In genomic region chr1:151327223-151327902, GRCh38 we compare ENCODE assay signal across 8 cellular contexts. TPM values are rescaled to one million over a fixed set of nuclear protein-coding genes. Genes with fewer than 3 reads are reported as not detected.
DNase-seq lines count a peak whose midpoint lies in the region; ATAC-seq and TF ChIP-seq lines count a peak whose summit lies in the region.

PI4KB (minus strand) TSS chr1:151327416; CDS start chr1:151316481, 10,935 bp downstream.

- peaks cover 25% of the 10 kb centered on the region for H3K4me1 Mint-ChIP-seq in Caco-2 (ENCODE audit: low read depth, unreplicated experiment)

- no peaks in the 10 kb centered on the region for H3K9me3 Mint-ChIP-seq in Caco-2 (ENCODE audit: unreplicated experiment)

- H3K27me3 ChIP-seq in Caco-2 (replicated peaks; ENCODE audit: control insufficient read depth, insufficient read depth, low read length) (no peaks in the 10 kb centered on the region), PC-9 (ENCODE audit: insufficient read depth, low read depth) (no peaks in the 10 kb centered on the region)

- H3K27ac Mint-ChIP-seq in Caco-2 (ENCODE audit: unreplicated experiment), result peak within 1 kb of the TSS; percentile 95

- peaks cover 23% of the 10 kb centered on the region for H3K36me3 Mint-ChIP-seq in Caco-2 (ENCODE audit: insufficient read depth, unreplicated experiment)

- peak; percentile 76 for ATAC-seq in GM21528 (IDR thresholded peaks at IDR 0.05; ENCODE audit: low FRiP score, unreplicated experiment)

- peaks cover 2% of the 10 kb centered on the region; the same call in 1 of the 2 replicates for H3K36me3 ChIP-seq in Caco-2 (ENCODE audit: control insufficient read depth, insufficient read depth, low read length)
- 0 out of 2 replicates have a peak, but pooled peaks cover 11% of the 10 kb centered on the region for H3K36me3 ChIP-seq in PC-9 (ENCODE audit: low read depth)

- intact Hi-C loops in Caco-2 (cut with micrococcal nuclease; ENCODE audit: unreplicated experiment), result loop anchor here (1.0 to 2.0 kb wide), 3 partner anchors 13 to 46 kb away; no protein-coding TSS in a partner anchor
- intact Hi-C loops in PC-9 (cut with micrococcal nuclease; ENCODE audit: unreplicated experiment), result no loop called here

- H3K9me2 ChIP-seq in PC-9 (ENCODE audit: insufficient read depth), result no peaks in the 10 kb centered on the region

- peak within 1 kb of the TSS; percentile 80 for H3K27ac ChIP-seq in PC-9

- in situ Hi-C loops in KBM-7 (cut with MboI; ENCODE audit: low pct_unique_long_range_greater_than_20kb, low sequenced_read_pairs), result no loop called here

- no TSS peak for BruUV-seq in Caco-2 (replicated peaks; lab: Mats Ljungman, UMichigan)
- no TSS peak for BruUV-seq in PC-9 (replicated peaks; lab: Mats Ljungman, UMichigan)

- TF ChIP-seq CTCF in Caco-2 (IDR thresholded peaks at IDR 0.05; ENCODE audit: insufficient read depth in 1 of 2, low read depth in 1 of 2, low read length in 1 of 2, severe bottlenecking in 1 of 2, unreplicated experiment in 1 of 2) (no peak), PC-9 (conservative IDR thresholded peaks at IDR 0.05) (no peak), epithelial cell of esophagus (IDR thresholded peaks at IDR 0.05; ENCODE audit: insufficient read depth, low read depth, low read length, missing control alignments) (no peak)

- no peaks in the 10 kb centered on the region for H3K27me3 Mint-ChIP-seq in Caco-2 (ENCODE audit: insufficient read depth, unreplicated experiment)

- H3K4me2 ChIP-seq in PC-9, result peak within 1 kb of the TSS; percentile 90

- peaks cover 27% of the 10 kb centered on the region for H3K79me2 ChIP-seq in PC-9 (ENCODE audit: low read depth)

- H3K4me1 ChIP-seq in Caco-2 (peaks cover 11% of the 10 kb centered on the region), PC-9 (replicated peaks; ENCODE audit: insufficient read depth) (peaks cover 20% of the 10 kb centered on the region)

- POLR2A ChIA-PET in Caco-2 (lab: Charles Lee) (interaction anchor here (0.6 to 1.7 kb wide), 11 partner anchors 11 to 256 kb away, joined by 3 to 17 read pairs (median 4); partner anchors contain the start of genes CGN, PSMD4, RFX5 and ZNF687), PC-9 (lab: Charles Lee; ENCODE audit: unreplicated experiment) (interaction anchor here (0.5 to 1.9 kb wide), 8 partner anchors 11 to 619 kb away, joined by 3 to 31 read pairs (median 4); partner anchors contain the start of genes PSMD4 and ZNF687)

- H3F3A ChIP-seq in PC-9 (ENCODE audit: insufficient read depth, low read depth), result peaks cover 6% of the 10 kb centered on the region; the same call in 1 of the 2 replicates

- H3K9me3 ChIP-seq in Caco-2, result no peaks in the 10 kb centered on the region
- H3K9me3 ChIP-seq in PC-9 (ENCODE audit: insufficient read depth, low read depth), result no peaks in the 10 kb centered on the region

- peak within 1 kb of the TSS; percentile 75 for H3K4me3 ChIP-seq in Caco-2 (ENCODE audit: low read depth, low read length)
- peak within 1 kb of the TSS; percentile 74 for H3K4me3 ChIP-seq in PC-9
- peak within 1 kb of the TSS; percentile 78 for H3K4me3 ChIP-seq in epithelial cell of esophagus (ENCODE audit: low read length)

- H3K4me3 Mint-ChIP-seq in Caco-2 (ENCODE audit: unreplicated experiment), result peak within 1 kb of the TSS; percentile 98

- DNase-seq in Caco-2, result peak; percentile 97 to 98
- peak; percentile 98 for DNase-seq in KBM-7
- peak; percentile 92 to 94 for DNase-seq in PC-9
- peak; percentile 79 for DNase-seq in activated T-cell treated with anti-CD3 and anti-CD28 coated beads for 48 hours (ENCODE audit: low read depth)
- DNase-seq in epithelial cell of esophagus (ENCODE audit: low read depth), result peak; percentile 98
- DNase-seq in middle frontal gyrus (ENCODE audit: extremely low spot score, low spot score), result peak; percentile 90
- DNase-seq in stimulated activated CD8-positive, alpha-beta memory T cell treated with anti-CD3 and anti-CD28 coated beads, Interleukin-2, amount 100 ng/mL, for 1 hour (ENCODE audit: low read depth in 2 of 2), result peak; percentile 64 to 71

- CTCF ChIA-PET in Caco-2 (lab: Charles Lee) (interaction anchor here (0.7 to 2.1 kb wide), 6 partner anchors 13 to 72 kb away, joined by 3 to 20 read pairs (median 4); partner anchors contain the start of gene ZNF687), PC-9 (lab: Charles Lee) (interaction anchor here (0.6 to 2.6 kb wide), 3 partner anchors 14 to 509 kb away, joined by 3 to 14 read pairs (median 4); no protein-coding TSS in a partner anchor)

- H2AFZ ChIP-seq in PC-9, result peak within 1 kb of the TSS; percentile 97

- H4K20me1 ChIP-seq in PC-9 (ENCODE audit: insufficient read depth), result no peaks in the 10 kb centered on the region

RNA-seq across cellular contexts. Expression of gene PI4KB, which starts in this region (rescaled TPM):
- 49.7 and 52.7 TPM in 2 replicates for total RNA-seq in Caco-2 (2022)
- total RNA-seq in PC-9 (2021), result 40.0 and 44.3 TPM in 2 replicates

Comparison
In these comparisons a context has a peak if more than half of its experiments do, and no peak if none do; other contexts are left out.
1. Peak in every context shown above with its lines: DNase-seq, ATAC-seq, H3K4me3 ChIP-seq and H3K27ac ChIP-seq.